In genomic region chr17:10729334-10730193, GRCh38 we compare ENCODE assay signal across 8 cellular contexts. TPM values are rescaled to one million over a fixed set of nuclear protein-coding genes. Genes with fewer than 3 reads are reported as not detected.
A peak's percentile ranks its signal among the peaks of the same experiment; 100 is the strongest.
DNase-seq lines count a peak whose midpoint lies in the region; ATAC-seq and TF ChIP-seq lines count a peak whose summit lies in the region.

Gene TMEM220 (minus strand): TSS chr17:10730023. CDS start chr17:10729851, 172 bp downstream.

- TF ChIP-seq CTCF in astrocyte of the cerebellum (IDR thresholded peaks at IDR 0.05; ENCODE audit: low read depth, low read length, missing control alignments) = no peak

- peak; percentile 70 for ATAC-seq in GM18505 (IDR thresholded peaks at IDR 0.05; ENCODE audit: unreplicated experiment)
- ATAC-seq in HG02852 (IDR thresholded peaks at IDR 0.05; ENCODE audit: unreplicated experiment) = peak; percentile 64
- peak; percentile 96 for ATAC-seq in SK-N-SH treated with all-trans-retinoic acid at 6 μM for 48 hours

- peak; percentile 36 for DNase-seq in astrocyte of the cerebellum (ENCODE audit: low read depth)
- peak; percentile 60 for DNase-seq in hepatic stellate cell (ENCODE audit: low spot score)
- DNase-seq in pulmonary artery endothelial cell (ENCODE audit: low read depth, low spot score) = peak; percentile 41
- DNase-seq in DMS153 treated with DMSO at 0.1 percent for 48 hours (lab: John Stamatoyannopoulos, UW; ENCODE audit: unreplicated experiment) = no peak
- DNase-seq in NCI-H2029 (lab: John Stamatoyannopoulos, UW) = no peak

- in situ Hi-C loops in astrocyte of the cerebellum (cut with HindIII; ENCODE audit: low sequenced_read_pairs) = loop anchor here (5.0 kb wide), 1 partner anchor 37 kb away; no protein-coding TSS in a partner anchor

- TF ChIP-seq POLR2A in GM18505 (IDR thresholded peaks at IDR 0.05; ENCODE audit: borderline replicate concordance, extremely low read depth, insufficient read depth, insufficient read length) = peak; percentile 33

- peak within 1 kb of the TSS; percentile 59 for H3K4me3 ChIP-seq in astrocyte of the cerebellum (ENCODE audit: low read depth, low read length)

TF ChIP-seq in SK-N-SH treated with all-trans-retinoic acid at 6 μM for 48 hours, 23 proteins besides CTCF, POLR2A, EP300 and RAD21:
- TF ChIP-seq, protein P1, sequence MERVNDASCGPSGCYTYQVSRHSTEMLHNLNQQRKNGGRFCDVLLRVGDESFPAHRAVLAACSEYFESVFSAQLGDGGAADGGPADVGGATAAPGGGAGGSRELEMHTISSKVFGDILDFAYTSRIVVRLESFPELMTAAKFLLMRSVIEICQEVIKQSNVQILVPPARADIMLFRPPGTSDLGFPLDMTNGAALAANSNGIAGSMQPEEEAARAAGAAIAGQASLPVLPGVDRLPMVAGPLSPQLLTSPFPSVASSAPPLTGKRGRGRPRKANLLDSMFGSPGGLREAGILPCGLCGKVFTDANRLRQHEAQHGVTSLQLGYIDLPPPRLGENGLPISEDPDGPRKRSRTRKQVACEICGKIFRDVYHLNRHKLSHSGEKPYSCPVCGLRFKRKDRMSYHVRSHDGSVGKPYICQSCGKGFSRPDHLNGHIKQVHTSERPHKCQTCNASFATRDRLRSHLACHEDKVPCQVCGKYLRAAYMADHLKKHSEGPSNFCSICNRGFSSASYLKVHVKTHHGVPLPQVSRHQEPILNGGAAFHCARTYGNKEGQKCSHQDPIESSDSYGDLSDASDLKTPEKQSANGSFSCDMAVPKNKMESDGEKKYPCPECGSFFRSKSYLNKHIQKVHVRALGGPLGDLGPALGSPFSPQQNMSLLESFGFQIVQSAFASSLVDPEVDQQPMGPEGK (CRISPR knock-in tag; IDR thresholded peaks at IDR 0.05; ENCODE audit: borderline replicate concordance) = 0 out of 2 replicates have a peak, but pooled peaks have one; percentile 18
- TF ChIP-seq ARNTL (CRISPR knock-in tag; IDR thresholded peaks at IDR 0.05; ENCODE audit: borderline replicate concordance, low read depth) (no peak), ZFP3 (CRISPR knock-in tag; IDR thresholded peaks at IDR 0.05) (peak; percentile 40; the same call in 1 of the 2 replicates)
- TF ChIP-seq, protein P2, sequence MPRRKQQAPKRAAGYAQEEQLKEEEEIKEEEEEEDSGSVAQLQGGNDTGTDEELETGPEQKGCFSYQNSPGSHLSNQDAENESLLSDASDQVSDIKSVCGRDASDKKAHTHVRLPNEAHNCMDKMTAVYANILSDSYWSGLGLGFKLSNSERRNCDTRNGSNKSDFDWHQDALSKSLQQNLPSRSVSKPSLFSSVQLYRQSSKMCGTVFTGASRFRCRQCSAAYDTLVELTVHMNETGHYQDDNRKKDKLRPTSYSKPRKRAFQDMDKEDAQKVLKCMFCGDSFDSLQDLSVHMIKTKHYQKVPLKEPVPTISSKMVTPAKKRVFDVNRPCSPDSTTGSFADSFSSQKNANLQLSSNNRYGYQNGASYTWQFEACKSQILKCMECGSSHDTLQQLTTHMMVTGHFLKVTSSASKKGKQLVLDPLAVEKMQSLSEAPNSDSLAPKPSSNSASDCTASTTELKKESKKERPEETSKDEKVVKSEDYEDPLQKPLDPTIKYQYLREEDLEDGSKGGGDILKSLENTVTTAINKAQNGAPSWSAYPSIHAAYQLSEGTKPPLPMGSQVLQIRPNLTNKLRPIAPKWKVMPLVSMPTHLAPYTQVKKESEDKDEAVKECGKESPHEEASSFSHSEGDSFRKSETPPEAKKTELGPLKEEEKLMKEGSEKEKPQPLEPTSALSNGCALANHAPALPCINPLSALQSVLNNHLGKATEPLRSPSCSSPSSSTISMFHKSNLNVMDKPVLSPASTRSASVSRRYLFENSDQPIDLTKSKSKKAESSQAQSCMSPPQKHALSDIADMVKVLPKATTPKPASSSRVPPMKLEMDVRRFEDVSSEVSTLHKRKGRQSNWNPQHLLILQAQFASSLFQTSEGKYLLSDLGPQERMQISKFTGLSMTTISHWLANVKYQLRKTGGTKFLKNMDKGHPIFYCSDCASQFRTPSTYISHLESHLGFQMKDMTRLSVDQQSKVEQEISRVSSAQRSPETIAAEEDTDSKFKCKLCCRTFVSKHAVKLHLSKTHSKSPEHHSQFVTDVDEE (CRISPR knock-in tag; IDR thresholded peaks at IDR 0.05) = 0 out of 2 replicates have a peak, but pooled peaks have one; percentile 25

RNA-seq across cellular contexts. Expression of gene TMEM220, which starts in this region (rescaled TPM):
- 1.2 and 1.8 TPM in 2 replicates for total RNA-seq in pulmonary artery endothelial cell

Comparison
In these comparisons a context has a peak if more than half of its experiments do, and no peak if none do; other contexts are left out.
1. DNase-seq: peak in astrocyte of the cerebellum (single experiment), hepatic stellate cell (single experiment) and pulmonary artery endothelial cell (single experiment); none in DMS153 treated with DMSO at 0.1 percent for 48 hours (single experiment) and NCI-H2029 (single experiment).
2. Peak in every context shown above with its lines, with median percentiles within 50 percentile points of each other: ATAC-seq.